Comparison of ENCODE assay signal across 33 cellular contexts in the genomic region with DNA sequence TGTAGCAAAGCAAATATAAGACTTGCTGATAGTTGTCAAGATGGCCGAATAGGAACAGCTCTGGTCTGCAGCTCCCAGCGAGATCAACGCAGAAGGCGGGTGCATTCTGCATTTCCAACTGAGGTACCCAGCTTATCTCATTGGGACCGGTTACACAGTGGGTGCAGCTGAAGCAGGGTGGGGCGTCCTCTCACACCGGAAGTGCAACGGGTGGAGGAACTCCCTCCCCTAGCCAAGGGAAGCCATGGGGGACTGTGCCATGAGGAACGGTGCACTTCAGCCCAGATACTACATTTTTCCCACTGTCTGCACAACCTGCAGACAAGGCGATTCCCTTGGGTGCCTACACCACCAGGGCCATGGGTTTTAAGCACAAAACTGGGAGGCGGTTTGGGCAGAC.
"Had no signal": no experiment of that assay in that cellular context is flagged by ENCODE, and none has a peak within 500 bp of the region (broad histone marks: within the 10 kb centered on the region; RNA-seq: fewer than 3 reads in every experiment).

No MANE protein-coding gene starts in this region.

- ATAC-seq: activated CD4-positive, CD25-positive, alpha-beta regulatory T cell treated with anti-CD3 and anti-CD28 coated beads, Interleukin-2, amount 50 U/mL, for 24 hours; activated CD8-positive, alpha-beta T cell treated with anti-CD3 and anti-CD28 coated beads for 36 hours; activated T-cell treated with anti-CD3 and anti-CD28 coated beads, Interleukin-2, amount 50 U/mL, for 4 hours; activated T-helper 17 cell treated with anti-CD3 and anti-CD28 coated beads, Interleukin-2, amount 50 U/mL, for 72 hours; T-helper 17 cell had no signal

- H3K4me3 Mint-ChIP-seq: activated B cell treated with CpG ODN at 0.5 μM for 24 hours; activated CD8-positive, alpha-beta T cell treated with anti-CD3 and anti-CD28 coated beads for 36 hours; activated naive CD8-positive, alpha-beta T cell; activated T-cell treated with anti-CD3 and anti-CD28 coated beads, Interleukin-2, amount 50 U/mL, for 4 hours; activated T-helper 17 cell treated with anti-CD3 and anti-CD28 coated beads, Interleukin-2, amount 50 U/mL, for 72 hours; central memory CD8-positive, alpha-beta T cell; dendritic cell treated with granulocyte-macrophage colony-stimulating factor and Interleukin-4, amounts not matched to agents 40 ng/mL and 50 ng/mL, for 4 days; T-helper 17 cell; T-helper 2 cell treated with Interferon-gamma antibody and Interleukin-4, amounts not matched to agents 5 μg/mL and 100 μg/mL, for 36 hours had no signal

- H3K27me3 ChIP-seq: brain microvascular endothelial cell, dorsolateral prefrontal cortex, esophagus squamous epithelium had no signal

- H3K9me3 Mint-ChIP-seq: activated B cell treated with CpG ODN at 0.5 μM for 24 hours; activated CD8-positive, alpha-beta T cell treated with anti-CD3 and anti-CD28 coated beads for 36 hours; activated T-cell treated with anti-CD3 and anti-CD28 coated beads, Interleukin-2, amount 50 U/mL, for 4 hours; central memory CD8-positive, alpha-beta T cell; T-helper 2 cell treated with Interferon-gamma antibody and Interleukin-4, amounts not matched to agents 5 μg/mL and 100 μg/mL, for 36 hours had no signal

- DNase-seq: activated B cell treated with CpG ODN at 0.5 μM for 24 hours; activated CD4-positive, alpha-beta T cell treated with anti-CD3 and anti-CD28 coated beads for 48 hours; activated CD4-positive, alpha-beta T cell treated with anti-CD3 and anti-CD28 coated beads, Interleukin-2, amount 50 U/mL, for 1 hour; activated CD4-positive, alpha-beta T cell treated with anti-CD3 and anti-CD28 coated beads, Interleukin-2, amount 50 U/mL, for 48 hours; activated CD8-positive, alpha-beta memory T cell treated with anti-CD3 and anti-CD28 coated beads for 24 hours; activated CD8-positive, alpha-beta T cell treated with anti-CD3 and anti-CD28 coated beads for 36 hours; activated effector memory CD4-positive, alpha-beta T cell treated with Interleukin-2 at 50 U/mL for 16 hours; activated gamma-delta T cell treated with Interleukin-2 at 50 U/mL for 16 hours; activated naive CD4-positive, alpha-beta T cell treated with anti-CD3 and anti-CD28 coated beads, Interleukin-2, amount 50 U/mL, for 16 hours; activated naive CD4-positive, alpha-beta T cell treated with Interleukin-2 at 50 U/mL for 16 hours; activated T-cell treated with anti-CD3 and anti-CD28 coated beads, Interleukin-2, amount 50 U/mL, for 4 hours; amniotic stem cell; anterior cingulate cortex; brain microvascular endothelial cell; dorsolateral prefrontal cortex; effector memory CD4-positive, alpha-beta T cell; esophagus squamous epithelium; head of caudate nucleus; T-helper 1 cell; T-helper 17 cell; T1000; WERI-Rb-1 had no signal

- FAIRE-seq: astrocyte, bronchial epithelial cell, frontal cortex had no signal

- H3K9me3 ChIP-seq: esophagus squamous epithelium had no signal

- H3K36me3 ChIP-seq: brain microvascular endothelial cell, esophagus squamous epithelium, WERI-Rb-1 had no signal

- H3K27me3 Mint-ChIP-seq: activated B cell treated with CpG ODN at 0.5 μM for 24 hours; activated T-helper 17 cell treated with anti-CD3 and anti-CD28 coated beads, Interleukin-2, amount 50 U/mL, for 72 hours; central memory CD8-positive, alpha-beta T cell; dendritic cell treated with granulocyte-macrophage colony-stimulating factor and Interleukin-4, amounts not matched to agents 40 ng/mL and 50 ng/mL, for 4 days; T-helper 17 cell had no signal

- H3K4me3 ChIP-seq: coronary artery, dorsolateral prefrontal cortex, esophagus squamous epithelium had no signal

- H3K27ac Mint-ChIP-seq: activated B cell treated with CpG ODN at 0.5 μM for 24 hours; activated CD8-positive, alpha-beta T cell treated with anti-CD3 and anti-CD28 coated beads for 36 hours; activated naive CD8-positive, alpha-beta T cell; activated T-helper 17 cell treated with anti-CD3 and anti-CD28 coated beads, Interleukin-2, amount 50 U/mL, for 72 hours; dendritic cell treated with granulocyte-macrophage colony-stimulating factor and Interleukin-4, amounts not matched to agents 40 ng/mL and 50 ng/mL, for 4 days; T-helper 17 cell; T-helper 2 cell treated with Interferon-gamma antibody and Interleukin-4, amounts not matched to agents 5 μg/mL and 100 μg/mL, for 36 hours had no signal

- H3K27ac ChIP-seq: brain microvascular endothelial cell, coronary artery, dorsolateral prefrontal cortex, epithelial cell of prostate, esophagus squamous epithelium, WERI-Rb-1 had no signal

- H3K4me1 ChIP-seq: esophagus squamous epithelium had no signal
